Comparison of ENCODE assay signal across 1 cellular context in the genomic region with DNA sequence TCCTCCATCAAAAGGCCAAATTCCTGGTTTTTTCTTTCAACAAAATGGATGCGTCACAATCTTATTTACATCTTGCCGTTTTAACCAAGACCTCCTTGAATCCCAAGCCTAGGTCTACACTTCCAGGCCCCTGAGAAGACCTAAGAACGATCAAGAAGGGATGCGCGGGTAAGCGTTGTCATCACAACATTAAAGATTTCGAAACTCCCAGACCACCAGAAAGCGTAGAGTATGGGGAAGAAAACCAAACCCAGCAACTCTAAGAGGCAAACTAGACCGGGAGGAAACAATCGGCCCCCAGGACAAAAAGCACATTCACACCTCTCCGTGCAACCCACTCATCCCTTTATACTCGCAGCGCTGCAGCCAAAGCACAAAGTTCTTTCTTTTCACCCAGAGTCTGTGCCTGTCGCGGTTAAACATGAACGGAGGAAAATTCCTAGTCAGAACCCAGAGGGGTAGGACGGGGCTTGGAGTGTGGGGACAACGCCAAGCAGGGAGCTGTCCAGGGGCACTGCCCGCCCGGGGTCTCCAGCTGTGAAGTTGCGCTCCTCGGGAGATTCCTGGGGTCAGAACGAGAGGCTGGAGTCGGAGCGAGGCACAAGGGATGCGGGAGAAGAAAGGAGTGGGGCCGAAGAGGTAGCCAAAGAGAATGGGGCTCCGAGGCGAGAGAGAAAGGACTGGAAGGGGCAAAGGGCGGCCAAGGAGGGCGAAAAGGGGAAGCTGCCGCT.
TF ChIP-seq lines count a peak whose summit lies in the region.

No MANE protein-coding gene starts in this region.

TF ChIP-seq in HepG2, 621 proteins besides CTCF, POLR2A, EP300 and RAD21 (continued from another document and continues in another):
- peak; percentile 11; the same call in 1 of the 2 replicates for TF ChIP-seq FOXO1 (CRISPR knock-in tag; IDR thresholded peaks at IDR 0.05)
- peak; percentile 28; the same call in 1 of the 2 replicates for TF ChIP-seq ZNF792 (CRISPR knock-in tag; IDR thresholded peaks at IDR 0.05)
- TF ChIP-seq ZNF615 (CRISPR knock-in tag; IDR thresholded peaks at IDR 0.05; ENCODE audit: borderline replicate concordance) = peak; percentile 94
- no peak for TF ChIP-seq NR2F1 (CRISPR knock-in tag; IDR thresholded peaks at IDR 0.05)
- no peak for TF ChIP-seq SUZ12 (IDR thresholded peaks at IDR 0.05; ENCODE audit: low read depth, low read length)
- no peak for TF ChIP-seq ZNF282 (IDR thresholded peaks at IDR 0.05; ENCODE audit: partially characterized antibody)
- TF ChIP-seq ARID2 (CRISPR knock-in tag; IDR thresholded peaks at IDR 0.05; ENCODE audit: borderline replicate concordance) = no peak
- TF ChIP-seq, protein P1, sequence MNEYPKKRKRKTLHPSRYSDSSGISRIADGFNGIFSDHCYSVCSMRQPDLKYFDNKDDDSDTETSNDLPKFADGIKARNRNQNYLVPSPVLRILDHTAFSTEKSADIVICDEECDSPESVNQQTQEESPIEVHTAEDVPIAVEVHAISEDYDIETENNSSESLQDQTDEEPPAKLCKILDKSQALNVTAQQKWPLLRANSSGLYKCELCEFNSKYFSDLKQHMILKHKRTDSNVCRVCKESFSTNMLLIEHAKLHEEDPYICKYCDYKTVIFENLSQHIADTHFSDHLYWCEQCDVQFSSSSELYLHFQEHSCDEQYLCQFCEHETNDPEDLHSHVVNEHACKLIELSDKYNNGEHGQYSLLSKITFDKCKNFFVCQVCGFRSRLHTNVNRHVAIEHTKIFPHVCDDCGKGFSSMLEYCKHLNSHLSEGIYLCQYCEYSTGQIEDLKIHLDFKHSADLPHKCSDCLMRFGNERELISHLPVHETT (CRISPR knock-in tag; conservative IDR thresholded peaks at IDR 0.05) = peak; percentile 21
- 0 out of 2 replicates have a peak, but pooled peaks have one; percentile 18 for TF ChIP-seq PCBP1 (IDR thresholded peaks at IDR 0.05; ENCODE audit: borderline replicate concordance, low read depth, low read length)
- TF ChIP-seq, protein P2, sequence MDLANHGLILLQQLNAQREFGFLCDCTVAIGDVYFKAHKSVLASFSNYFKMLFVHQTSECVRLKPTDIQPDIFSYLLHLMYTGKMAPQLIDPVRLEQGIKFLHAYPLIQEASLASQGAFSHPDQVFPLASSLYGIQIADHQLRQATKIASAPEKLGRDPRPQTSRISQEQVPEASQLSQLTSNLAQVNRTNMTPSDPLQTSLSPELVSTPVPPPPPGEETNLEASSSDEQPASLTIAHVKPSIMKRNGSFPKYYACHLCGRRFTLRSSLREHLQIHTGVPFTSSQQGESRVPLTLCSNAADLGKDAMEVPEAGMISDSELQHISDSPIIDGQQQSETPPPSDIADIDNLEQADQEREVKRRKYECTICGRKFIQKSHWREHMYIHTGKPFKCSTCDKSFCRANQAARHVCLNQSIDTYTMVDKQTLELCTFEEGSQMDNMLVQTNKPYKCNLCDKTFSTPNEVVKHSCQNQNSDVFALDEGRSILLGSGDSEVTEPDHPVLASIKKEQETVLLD (CRISPR knock-in tag; IDR thresholded peaks at IDR 0.05; ENCODE audit: low read depth) = no peak; the same call in 1 of the 2 replicates
- 0 out of 2 replicates have a peak, but pooled peaks have one; percentile 35 for TF ChIP-seq FOSL1 (CRISPR knock-in tag; IDR thresholded peaks at IDR 0.05; ENCODE audit: borderline replicate concordance)
- no peak for TF ChIP-seq KLF15 (CRISPR knock-in tag; IDR thresholded peaks at IDR 0.05; ENCODE audit: borderline replicate concordance)
- no peak for TF ChIP-seq RXRA (CRISPR knock-in tag; IDR thresholded peaks at IDR 0.05)
- peak; percentile 19; the same call in 1 of the 2 replicates for TF ChIP-seq HDAC2 (CRISPR knock-in tag; IDR thresholded peaks at IDR 0.05)
- peak; percentile 44; the same call in 1 of the 2 replicates for TF ChIP-seq TGIF2 (CRISPR knock-in tag; IDR thresholded peaks at IDR 0.05)
- TF ChIP-seq U2AF1 (optimal IDR thresholded peaks at IDR 0.05; ENCODE audit: low read depth, low read length) = peak; percentile 34
- TF ChIP-seq ZNF121 (CRISPR knock-in tag; IDR thresholded peaks at IDR 0.05) = peak; percentile 42; the same call in 1 of the 2 replicates
- no peak for TF ChIP-seq ZBTB1 (CRISPR knock-in tag; IDR thresholded peaks at IDR 0.05; ENCODE audit: borderline replicate concordance)
- 0 out of 2 replicates have a peak, but pooled peaks have one; percentile 3 for TF ChIP-seq ZNF788 (CRISPR knock-in tag; IDR thresholded peaks at IDR 0.05; ENCODE audit: borderline replicate concordance)
- TF ChIP-seq MEF2D (CRISPR knock-in tag; IDR thresholded peaks at IDR 0.05) = no peak
- TF ChIP-seq, protein P3, sequence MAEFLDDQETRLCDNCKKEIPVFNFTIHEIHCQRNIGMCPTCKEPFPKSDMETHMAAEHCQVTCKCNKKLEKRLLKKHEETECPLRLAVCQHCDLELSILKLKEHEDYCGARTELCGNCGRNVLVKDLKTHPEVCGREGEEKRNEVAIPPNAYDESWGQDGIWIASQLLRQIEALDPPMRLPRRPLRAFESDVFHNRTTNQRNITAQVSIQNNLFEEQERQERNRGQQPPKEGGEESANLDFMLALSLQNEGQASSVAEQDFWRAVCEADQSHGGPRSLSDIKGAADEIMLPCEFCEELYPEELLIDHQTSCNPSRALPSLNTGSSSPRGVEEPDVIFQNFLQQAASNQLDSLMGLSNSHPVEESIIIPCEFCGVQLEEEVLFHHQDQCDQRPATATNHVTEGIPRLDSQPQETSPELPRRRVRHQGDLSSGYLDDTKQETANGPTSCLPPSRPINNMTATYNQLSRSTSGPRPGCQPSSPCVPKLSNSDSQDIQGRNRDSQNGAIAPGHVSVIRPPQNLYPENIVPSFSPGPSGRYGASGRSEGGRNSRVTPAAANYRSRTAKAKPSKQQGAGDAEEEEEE (CRISPR knock-in tag; IDR thresholded peaks at IDR 0.05; ENCODE audit: borderline replicate concordance) = no peak
- TF ChIP-seq, protein P4, sequence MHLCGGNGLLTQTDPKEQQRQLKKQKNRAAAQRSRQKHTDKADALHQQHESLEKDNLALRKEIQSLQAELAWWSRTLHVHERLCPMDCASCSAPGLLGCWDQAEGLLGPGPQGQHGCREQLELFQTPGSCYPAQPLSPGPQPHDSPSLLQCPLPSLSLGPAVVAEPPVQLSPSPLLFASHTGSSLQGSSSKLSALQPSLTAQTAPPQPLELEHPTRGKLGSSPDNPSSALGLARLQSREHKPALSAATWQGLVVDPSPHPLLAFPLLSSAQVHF (CRISPR knock-in tag; IDR thresholded peaks at IDR 0.05) = 0 out of 2 replicates have a peak, but pooled peaks have one; percentile 56
- TF ChIP-seq ZZZ3 (CRISPR knock-in tag; IDR thresholded peaks at IDR 0.05; ENCODE audit: borderline replicate concordance) = no peak
- TF ChIP-seq MIER2 (CRISPR knock-in tag; IDR thresholded peaks at IDR 0.05) = peak; percentile 58; the same call in 1 of the 2 replicates
- TF ChIP-seq ZFP36L2 (CRISPR knock-in tag; IDR thresholded peaks at IDR 0.05) = no peak
- no peak; the same call in 1 of the 2 replicates for TF ChIP-seq ZNF768 (CRISPR knock-in tag; IDR thresholded peaks at IDR 0.05)
- TF ChIP-seq ZNF781 (CRISPR knock-in tag; IDR thresholded peaks at IDR 0.05; ENCODE audit: borderline replicate concordance, not compliant biosample characterization) = peak; percentile 60
- no peak for TF ChIP-seq IKZF1 (IDR thresholded peaks at IDR 0.05)
- TF ChIP-seq ZNF558 (CRISPR knock-in tag; IDR thresholded peaks at IDR 0.05; ENCODE audit: borderline replicate concordance) = 0 out of 2 replicates have a peak, but pooled peaks have one; percentile 72
- TF ChIP-seq, protein P5, sequence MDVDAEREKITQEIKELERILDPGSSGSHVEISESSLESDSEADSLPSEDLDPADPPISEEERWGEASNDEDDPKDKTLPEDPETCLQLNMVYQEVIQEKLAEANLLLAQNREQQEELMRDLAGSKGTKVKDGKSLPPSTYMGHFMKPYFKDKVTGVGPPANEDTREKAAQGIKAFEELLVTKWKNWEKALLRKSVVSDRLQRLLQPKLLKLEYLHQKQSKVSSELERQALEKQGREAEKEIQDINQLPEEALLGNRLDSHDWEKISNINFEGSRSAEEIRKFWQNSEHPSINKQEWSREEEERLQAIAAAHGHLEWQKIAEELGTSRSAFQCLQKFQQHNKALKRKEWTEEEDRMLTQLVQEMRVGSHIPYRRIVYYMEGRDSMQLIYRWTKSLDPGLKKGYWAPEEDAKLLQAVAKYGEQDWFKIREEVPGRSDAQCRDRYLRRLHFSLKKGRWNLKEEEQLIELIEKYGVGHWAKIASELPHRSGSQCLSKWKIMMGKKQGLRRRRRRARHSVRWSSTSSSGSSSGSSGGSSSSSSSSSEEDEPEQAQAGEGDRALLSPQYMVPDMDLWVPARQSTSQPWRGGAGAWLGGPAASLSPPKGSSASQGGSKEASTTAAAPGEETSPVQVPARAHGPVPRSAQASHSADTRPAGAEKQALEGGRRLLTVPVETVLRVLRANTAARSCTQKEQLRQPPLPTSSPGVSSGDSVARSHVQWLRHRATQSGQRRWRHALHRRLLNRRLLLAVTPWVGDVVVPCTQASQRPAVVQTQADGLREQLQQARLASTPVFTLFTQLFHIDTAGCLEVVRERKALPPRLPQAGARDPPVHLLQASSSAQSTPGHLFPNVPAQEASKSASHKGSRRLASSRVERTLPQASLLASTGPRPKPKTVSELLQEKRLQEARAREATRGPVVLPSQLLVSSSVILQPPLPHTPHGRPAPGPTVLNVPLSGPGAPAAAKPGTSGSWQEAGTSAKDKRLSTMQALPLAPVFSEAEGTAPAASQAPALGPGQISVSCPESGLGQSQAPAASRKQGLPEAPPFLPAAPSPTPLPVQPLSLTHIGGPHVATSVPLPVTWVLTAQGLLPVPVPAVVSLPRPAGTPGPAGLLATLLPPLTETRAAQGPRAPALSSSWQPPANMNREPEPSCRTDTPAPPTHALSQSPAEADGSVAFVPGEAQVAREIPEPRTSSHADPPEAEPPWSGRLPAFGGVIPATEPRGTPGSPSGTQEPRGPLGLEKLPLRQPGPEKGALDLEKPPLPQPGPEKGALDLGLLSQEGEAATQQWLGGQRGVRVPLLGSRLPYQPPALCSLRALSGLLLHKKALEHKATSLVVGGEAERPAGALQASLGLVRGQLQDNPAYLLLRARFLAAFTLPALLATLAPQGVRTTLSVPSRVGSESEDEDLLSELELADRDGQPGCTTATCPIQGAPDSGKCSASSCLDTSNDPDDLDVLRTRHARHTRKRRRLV (CRISPR knock-in tag; IDR thresholded peaks at IDR 0.05) = 0 out of 2 replicates have a peak, but pooled peaks have one; percentile 24
- peak; percentile 57; the same call in 1 of the 2 replicates for TF ChIP-seq ZNF749 (CRISPR knock-in tag; IDR thresholded peaks at IDR 0.05; ENCODE audit: borderline replicate concordance)
- no peak for TF ChIP-seq AHR (CRISPR knock-in tag; IDR thresholded peaks at IDR 0.05)
- no peak for TF ChIP-seq MAZ (IDR thresholded peaks at IDR 0.05; ENCODE audit: borderline replicate concordance, low read depth, low read length)
- TF ChIP-seq MAZ (CRISPR knock-in tag; IDR thresholded peaks at IDR 0.05; ENCODE audit: low read depth) = no peak
- no peak for TF ChIP-seq EZH2 (conservative IDR thresholded peaks at IDR 0.05; ENCODE audit: low read depth, low read length)
- TF ChIP-seq ZNF607 (CRISPR knock-in tag; IDR thresholded peaks at IDR 0.05; ENCODE audit: borderline replicate concordance) = no peak
- TF ChIP-seq, protein P6, sequence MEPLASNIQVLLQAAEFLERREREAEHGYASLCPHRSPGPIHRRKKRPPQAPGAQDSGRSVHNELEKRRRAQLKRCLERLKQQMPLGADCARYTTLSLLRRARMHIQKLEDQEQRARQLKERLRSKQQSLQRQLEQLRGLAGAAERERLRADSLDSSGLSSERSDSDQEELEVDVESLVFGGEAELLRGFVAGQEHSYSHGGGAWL (CRISPR knock-in tag; IDR thresholded peaks at IDR 0.05) = 0 out of 2 replicates have a peak, but pooled peaks have one; percentile 16
- no peak for TF ChIP-seq TBX2 (CRISPR knock-in tag; IDR thresholded peaks at IDR 0.05; ENCODE audit: borderline replicate concordance)
- TF ChIP-seq, protein P7, sequence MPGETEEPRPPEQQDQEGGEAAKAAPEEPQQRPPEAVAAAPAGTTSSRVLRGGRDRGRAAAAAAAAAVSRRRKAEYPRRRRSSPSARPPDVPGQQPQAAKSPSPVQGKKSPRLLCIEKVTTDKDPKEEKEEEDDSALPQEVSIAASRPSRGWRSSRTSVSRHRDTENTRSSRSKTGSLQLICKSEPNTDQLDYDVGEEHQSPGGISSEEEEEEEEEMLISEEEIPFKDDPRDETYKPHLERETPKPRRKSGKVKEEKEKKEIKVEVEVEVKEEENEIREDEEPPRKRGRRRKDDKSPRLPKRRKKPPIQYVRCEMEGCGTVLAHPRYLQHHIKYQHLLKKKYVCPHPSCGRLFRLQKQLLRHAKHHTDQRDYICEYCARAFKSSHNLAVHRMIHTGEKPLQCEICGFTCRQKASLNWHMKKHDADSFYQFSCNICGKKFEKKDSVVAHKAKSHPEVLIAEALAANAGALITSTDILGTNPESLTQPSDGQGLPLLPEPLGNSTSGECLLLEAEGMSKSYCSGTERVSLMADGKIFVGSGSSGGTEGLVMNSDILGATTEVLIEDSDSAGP (CRISPR knock-in tag; IDR thresholded peaks at IDR 0.05; ENCODE audit: borderline replicate concordance) = no peak; the same call in 1 of the 2 replicates
- no peak for TF ChIP-seq STAG1 (CRISPR knock-in tag; IDR thresholded peaks at IDR 0.05)
- peak; percentile 22; the same call in 1 of the 2 replicates for TF ChIP-seq ZBTB7A (CRISPR knock-in tag; IDR thresholded peaks at IDR 0.05)
- no peak for TF ChIP-seq ZNF577 (CRISPR knock-in tag; IDR thresholded peaks at IDR 0.05; ENCODE audit: borderline replicate concordance, low read depth)
- no peak; the same call in 1 of the 2 replicates for TF ChIP-seq HOXA3 (CRISPR knock-in tag; IDR thresholded peaks at IDR 0.05)
- 0 out of 2 replicates have a peak, but pooled peaks have one; percentile 34 for TF ChIP-seq FOXA3 (CRISPR knock-in tag; IDR thresholded peaks at IDR 0.05)
- 0 out of 2 replicates have a peak, but pooled peaks have one; percentile 20 for TF ChIP-seq ZNF263 (CRISPR knock-in tag; IDR thresholded peaks at IDR 0.05)
- 0 out of 2 replicates have a peak, but pooled peaks have one; percentile 77 for TF ChIP-seq EED (CRISPR knock-in tag; IDR thresholded peaks at IDR 0.05)
- TF ChIP-seq, protein P8, sequence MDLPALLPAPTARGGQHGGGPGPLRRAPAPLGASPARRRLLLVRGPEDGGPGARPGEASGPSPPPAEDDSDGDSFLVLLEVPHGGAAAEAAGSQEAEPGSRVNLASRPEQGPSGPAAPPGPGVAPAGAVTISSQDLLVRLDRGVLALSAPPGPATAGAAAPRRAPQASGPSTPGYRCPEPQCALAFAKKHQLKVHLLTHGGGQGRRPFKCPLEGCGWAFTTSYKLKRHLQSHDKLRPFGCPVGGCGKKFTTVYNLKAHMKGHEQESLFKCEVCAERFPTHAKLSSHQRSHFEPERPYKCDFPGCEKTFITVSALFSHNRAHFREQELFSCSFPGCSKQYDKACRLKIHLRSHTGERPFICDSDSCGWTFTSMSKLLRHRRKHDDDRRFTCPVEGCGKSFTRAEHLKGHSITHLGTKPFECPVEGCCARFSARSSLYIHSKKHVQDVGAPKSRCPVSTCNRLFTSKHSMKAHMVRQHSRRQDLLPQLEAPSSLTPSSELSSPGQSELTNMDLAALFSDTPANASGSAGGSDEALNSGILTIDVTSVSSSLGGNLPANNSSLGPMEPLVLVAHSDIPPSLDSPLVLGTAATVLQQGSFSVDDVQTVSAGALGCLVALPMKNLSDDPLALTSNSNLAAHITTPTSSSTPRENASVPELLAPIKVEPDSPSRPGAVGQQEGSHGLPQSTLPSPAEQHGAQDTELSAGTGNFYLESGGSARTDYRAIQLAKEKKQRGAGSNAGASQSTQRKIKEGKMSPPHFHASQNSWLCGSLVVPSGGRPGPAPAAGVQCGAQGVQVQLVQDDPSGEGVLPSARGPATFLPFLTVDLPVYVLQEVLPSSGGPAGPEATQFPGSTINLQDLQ (CRISPR knock-in tag; IDR thresholded peaks at IDR 0.05) = no peak
- TF ChIP-seq ZFP82 (CRISPR knock-in tag; IDR thresholded peaks at IDR 0.05; ENCODE audit: borderline replicate concordance) = no peak
